1 cellular context compared by ENCODE assay signal in genomic region chr16:31458835-31459721, GRCh38.
TF ChIP-seq lines count a peak whose summit lies in the region.

A gene with protein sequence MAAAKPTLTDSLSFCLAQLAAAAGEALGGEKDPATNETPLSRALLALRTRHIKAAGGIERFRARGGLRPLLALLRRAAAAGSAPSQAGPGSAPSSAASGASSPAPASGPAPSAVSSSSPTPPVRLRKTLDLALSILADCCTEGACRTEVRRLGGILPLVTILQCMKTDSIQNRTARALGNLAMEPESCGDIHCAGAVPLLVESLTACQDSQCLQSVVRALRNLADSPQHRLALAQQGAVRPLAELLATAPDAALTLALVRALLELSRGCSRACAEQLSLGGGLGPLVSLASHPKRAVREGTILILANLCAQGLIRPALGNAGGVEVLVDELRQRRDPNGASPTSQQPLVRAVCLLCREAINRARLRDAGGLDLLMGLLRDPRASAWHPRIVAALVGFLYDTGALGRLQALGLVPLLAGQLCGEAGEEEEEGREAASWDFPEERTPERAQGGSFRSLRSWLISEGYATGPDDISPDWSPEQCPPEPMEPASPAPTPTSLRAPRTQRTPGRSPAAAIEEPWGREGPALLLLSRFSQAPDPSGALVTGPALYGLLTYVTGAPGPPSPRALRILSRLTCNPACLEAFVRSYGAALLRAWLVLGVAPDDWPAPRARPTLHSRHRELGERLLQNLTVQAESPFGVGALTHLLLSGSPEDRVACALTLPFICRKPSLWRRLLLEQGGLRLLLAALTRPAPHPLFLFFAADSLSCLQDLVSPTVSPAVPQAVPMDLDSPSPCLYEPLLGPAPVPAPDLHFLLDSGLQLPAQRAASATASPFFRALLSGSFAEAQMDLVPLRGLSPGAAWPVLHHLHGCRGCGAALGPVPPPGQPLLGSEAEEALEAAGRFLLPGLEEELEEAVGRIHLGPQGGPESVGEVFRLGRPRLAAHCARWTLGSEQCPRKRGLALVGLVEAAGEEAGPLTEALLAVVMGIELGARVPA (plus strand): TSS chr16:31459501. CDS start chr16:31459525, 24 bp downstream.

TF ChIP-seq in K562, 482 proteins besides CTCF, POLR2A, EP300 and RAD21 (continued from another document):
- peak; percentile 56; the same call in 1 of the 2 replicates for TF ChIP-seq ATF1 (CRISPR knock-in tag; IDR thresholded peaks at IDR 0.05)
- TF ChIP-seq ATF1 (tag; IDR thresholded peaks at IDR 0.05), result peak; percentile 98
- TF ChIP-seq KDM1A (IDR thresholded peaks at IDR 0.05), result no peak
- TF ChIP-seq, protein P1, sequence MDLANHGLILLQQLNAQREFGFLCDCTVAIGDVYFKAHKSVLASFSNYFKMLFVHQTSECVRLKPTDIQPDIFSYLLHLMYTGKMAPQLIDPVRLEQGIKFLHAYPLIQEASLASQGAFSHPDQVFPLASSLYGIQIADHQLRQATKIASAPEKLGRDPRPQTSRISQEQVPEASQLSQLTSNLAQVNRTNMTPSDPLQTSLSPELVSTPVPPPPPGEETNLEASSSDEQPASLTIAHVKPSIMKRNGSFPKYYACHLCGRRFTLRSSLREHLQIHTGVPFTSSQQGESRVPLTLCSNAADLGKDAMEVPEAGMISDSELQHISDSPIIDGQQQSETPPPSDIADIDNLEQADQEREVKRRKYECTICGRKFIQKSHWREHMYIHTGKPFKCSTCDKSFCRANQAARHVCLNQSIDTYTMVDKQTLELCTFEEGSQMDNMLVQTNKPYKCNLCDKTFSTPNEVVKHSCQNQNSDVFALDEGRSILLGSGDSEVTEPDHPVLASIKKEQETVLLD (IDR thresholded peaks at IDR 0.05), result peak; percentile 10; the same call in 1 of the 2 replicates
- TF ChIP-seq SIN3A (IDR thresholded peaks at IDR 0.05; ENCODE audit: borderline replicate concordance in 2 of 2, control insufficient read depth in 1 of 2, low read depth in 2 of 2, low read length in 2 of 2), result peak; percentile 40 to 87; a peak in 3 of 4 replicates
- no peak for TF ChIP-seq ZNF197 (CRISPR knock-in tag; IDR thresholded peaks at IDR 0.05; ENCODE audit: low read depth)
- TF ChIP-seq ZNF133 (CRISPR knock-in tag; IDR thresholded peaks at IDR 0.05), result 0 out of 2 replicates have a peak, but pooled peaks have one; percentile 51
- no peak for TF ChIP-seq ZNF79 (CRISPR knock-in tag; IDR thresholded peaks at IDR 0.05; ENCODE audit: low read depth)
- no peak for TF ChIP-seq ZNF316 (IDR thresholded peaks at IDR 0.05)
- TF ChIP-seq, protein P2, sequence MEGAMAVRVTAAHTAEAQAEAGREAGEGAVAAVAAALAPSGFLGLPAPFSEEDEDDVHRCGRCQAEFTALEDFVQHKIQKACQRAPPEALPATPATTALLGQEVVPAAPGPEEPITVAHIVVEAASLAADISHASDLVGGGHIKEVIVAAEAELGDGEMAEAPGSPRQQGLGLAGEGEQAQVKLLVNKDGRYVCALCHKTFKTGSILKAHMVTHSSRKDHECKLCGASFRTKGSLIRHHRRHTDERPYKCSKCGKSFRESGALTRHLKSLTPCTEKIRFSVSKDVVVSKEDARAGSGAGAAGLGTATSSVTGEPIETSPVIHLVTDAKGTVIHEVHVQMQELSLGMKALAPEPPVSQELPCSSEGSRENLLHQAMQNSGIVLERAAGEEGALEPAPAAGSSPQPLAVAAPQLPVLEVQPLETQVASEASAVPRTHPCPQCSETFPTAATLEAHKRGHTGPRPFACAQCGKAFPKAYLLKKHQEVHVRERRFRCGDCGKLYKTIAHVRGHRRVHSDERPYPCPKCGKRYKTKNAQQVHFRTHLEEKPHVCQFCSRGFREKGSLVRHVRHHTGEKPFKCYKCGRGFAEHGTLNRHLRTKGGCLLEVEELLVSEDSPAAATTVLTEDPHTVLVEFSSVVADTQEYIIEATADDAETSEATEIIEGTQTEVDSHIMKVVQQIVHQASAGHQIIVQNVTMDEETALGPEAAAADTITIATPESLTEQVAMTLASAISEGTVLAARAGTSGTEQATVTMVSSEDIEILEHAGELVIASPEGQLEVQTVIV (CRISPR knock-in tag; IDR thresholded peaks at IDR 0.05; ENCODE audit: borderline replicate concordance), result no peak
- TF ChIP-seq HES1 (IDR thresholded peaks at IDR 0.05; ENCODE audit: low read depth), result no peak
- TF ChIP-seq JUND (IDR thresholded peaks at IDR 0.05; ENCODE audit: borderline replicate concordance, low read depth, low read length), result peak; percentile 57
- no peak; the same call in 2 of the 3 replicates for TF ChIP-seq JUND (tag; IDR thresholded peaks at IDR 0.05; ENCODE audit: borderline replicate concordance, low read depth, low read length)
- TF ChIP-seq EP400 (IDR thresholded peaks at IDR 0.05), result peak; percentile 99
- TF ChIP-seq KLF13 (tag; IDR thresholded peaks at IDR 0.05; ENCODE audit: borderline replicate concordance, low read depth), result peak; percentile 20; the same call in 1 of the 2 replicates
- peak; percentile 76 for TF ChIP-seq C11orf30 (IDR thresholded peaks at IDR 0.05; ENCODE audit: low read depth)
- TF ChIP-seq RBM34 (IDR thresholded peaks at IDR 0.05; ENCODE audit: borderline replicate concordance, insufficient read depth, low read length), result 0 out of 2 replicates have a peak, but pooled peaks have one; percentile 51
- TF ChIP-seq ERF (CRISPR knock-in tag; IDR thresholded peaks at IDR 0.05), result peak; percentile 89; the same call in 1 of the 2 replicates
- TF ChIP-seq YY1 (IDR thresholded peaks at IDR 0.05; ENCODE audit: borderline replicate concordance in 1 of 3, control insufficient read depth in 1 of 3, extremely low read depth in 1 of 3, insufficient read depth in 3 of 3, insufficient read length in 1 of 3, insufficient replicate concordance in 2 of 3, low read depth in 1 of 3, low read length in 2 of 3), result peak; percentile 93 to 97 (median 96)
- 0 out of 2 replicates have a peak, but pooled peaks have one; percentile 15 for TF ChIP-seq ZNF174 (CRISPR knock-in tag; IDR thresholded peaks at IDR 0.05)
- TF ChIP-seq, protein P3, sequence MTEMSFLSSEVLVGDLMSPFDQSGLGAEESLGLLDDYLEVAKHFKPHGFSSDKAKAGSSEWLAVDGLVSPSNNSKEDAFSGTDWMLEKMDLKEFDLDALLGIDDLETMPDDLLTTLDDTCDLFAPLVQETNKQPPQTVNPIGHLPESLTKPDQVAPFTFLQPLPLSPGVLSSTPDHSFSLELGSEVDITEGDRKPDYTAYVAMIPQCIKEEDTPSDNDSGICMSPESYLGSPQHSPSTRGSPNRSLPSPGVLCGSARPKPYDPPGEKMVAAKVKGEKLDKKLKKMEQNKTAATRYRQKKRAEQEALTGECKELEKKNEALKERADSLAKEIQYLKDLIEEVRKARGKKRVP (CRISPR knock-in tag; IDR thresholded peaks at IDR 0.05), result peak; percentile 73; the same call in 1 of the 2 replicates
- TF ChIP-seq PTTG1 (tag; IDR thresholded peaks at IDR 0.05; ENCODE audit: low read depth), result no peak
- TF ChIP-seq SMARCB1 (IDR thresholded peaks at IDR 0.05; ENCODE audit: insufficient read length, low read depth), result no peak
- peak; percentile 48 to 52; a peak in 3 of 4 replicates for TF ChIP-seq FOXK2 (conservative IDR thresholded peaks at IDR 0.05 in 1 of 2, IDR thresholded peaks at IDR 0.05 in 1 of 2; ENCODE audit: low read depth in 2 of 2)
- TF ChIP-seq RBM25 (IDR thresholded peaks at IDR 0.05; ENCODE audit: low read depth, low read length, severe bottlenecking), result no peak
- peak; percentile 26; the same call in 1 of the 2 replicates for TF ChIP-seq BHLHE40 (IDR thresholded peaks at IDR 0.05; ENCODE audit: low read length)
- peak; percentile 33; the same call in 1 of the 2 replicates for TF ChIP-seq BCOR (IDR thresholded peaks at IDR 0.05)
- 0 out of 2 replicates have a peak, but pooled peaks have one; percentile 62 for TF ChIP-seq FOXK1 (CRISPR knock-in tag; IDR thresholded peaks at IDR 0.05; ENCODE audit: borderline replicate concordance)
- TF ChIP-seq EGR1 (conservative IDR thresholded peaks at IDR 0.05), result peak; percentile 61
